Comparison of ENCODE assay signal across 21 cellular contexts in genomic region chr2:159010963-159011362, GRCh38. TPM values are rescaled to one million over a fixed set of nuclear protein-coding genes. Genes with fewer than 3 reads are reported as not detected.
DNase-seq lines count a peak whose midpoint lies in the region; ATAC-seq and TF ChIP-seq lines count a peak whose summit lies in the region.
"Had no signal": no experiment of that assay in that cellular context is flagged by ENCODE, and none has a peak within 500 bp of the region (broad histone marks: within the 10 kb centered on the region; RNA-seq: fewer than 3 reads in every experiment).

No MANE protein-coding gene starts in this region.

- peaks cover 4 to 9% of the 10 kb centered on the region in 2 donors for H3K9me3 Mint-ChIP-seq in activated T-cell treated with anti-CD3 and anti-CD28 coated beads, Interleukin-2, amount 50 U/mL, for 72 hours
- H3K9me3 Mint-ChIP-seq in activated T-helper 17 cell treated with anti-CD3 and anti-CD28 coated beads, Interleukin-2, amount 50 U/mL, for 72 hours = peaks cover 15% of the 10 kb centered on the region
- peaks cover 15% of the 10 kb centered on the region for H3K9me3 Mint-ChIP-seq in type B pancreatic cell
- H3K9me3 Mint-ChIP-seq in activated CD8-positive, alpha-beta T cell treated with anti-CD3 and anti-CD28 coated beads for 36 hours = peaks cover 15% of the 10 kb centered on the region

- H3K36me3 Mint-ChIP-seq in activated T-cell treated with anti-CD3 and anti-CD28 coated beads, Interleukin-2, amount 50 U/mL, for 72 hours (ENCODE audit: insufficient read depth in 2 of 2) = peaks cover 6 to 8% of the 10 kb centered on the region in 2 donors
- H3K36me3 Mint-ChIP-seq in activated T-helper 17 cell treated with anti-CD3 and anti-CD28 coated beads, Interleukin-2, amount 50 U/mL, for 72 hours (ENCODE audit: low read depth) = no peaks in the 10 kb centered on the region
- peaks cover 68% of the 10 kb centered on the region for H3K36me3 Mint-ChIP-seq in type B pancreatic cell
- H3K36me3 Mint-ChIP-seq in activated CD8-positive, alpha-beta T cell treated with anti-CD3 and anti-CD28 coated beads for 36 hours (ENCODE audit: low read depth) = no peaks in the 10 kb centered on the region

- CTCF ChIA-PET in activated CD8-positive, alpha-beta T cell treated with anti-CD3 and anti-CD28 coated beads for 36 hours (lab: Charles Lee) = no interaction called here

- H3K27me3 Mint-ChIP-seq in activated T-cell treated with anti-CD3 and anti-CD28 coated beads, Interleukin-2, amount 50 U/mL, for 72 hours (ENCODE audit: low read depth) = no peaks in the 10 kb centered on the region
- H3K27me3 Mint-ChIP-seq in activated T-helper 17 cell treated with anti-CD3 and anti-CD28 coated beads, Interleukin-2, amount 50 U/mL, for 72 hours = no peaks in the 10 kb centered on the region
- H3K27me3 Mint-ChIP-seq in type B pancreatic cell = no peaks in the 10 kb centered on the region
- peaks cover 3% of the 10 kb centered on the region for H3K27me3 Mint-ChIP-seq in activated CD8-positive, alpha-beta T cell treated with anti-CD3 and anti-CD28 coated beads for 36 hours

- TF ChIP-seq CTCF in fibroblast of mammary gland (conservative IDR thresholded peaks at IDR 0.05; ENCODE audit: control insufficient read depth, insufficient read depth, low read depth, low read length) (no peak), type B pancreatic cell (conservative IDR thresholded peaks at IDR 0.05) (no peak), GM20000 (IDR thresholded peaks at IDR 0.05; ENCODE audit: extremely low read depth, missing control alignments) (no peak)
- TF ChIP-seq CTCF in activated CD8-positive, alpha-beta T cell treated with anti-CD3 and anti-CD28 coated beads for 36 hours (IDR thresholded peaks at IDR 0.05) = no peak

- H3K4me1 Mint-ChIP-seq in activated T-cell treated with anti-CD3 and anti-CD28 coated beads, Interleukin-2, amount 50 U/mL, for 72 hours (ENCODE audit: low read depth) = peaks cover 16% of the 10 kb centered on the region
- peaks cover 18% of the 10 kb centered on the region for H3K4me1 Mint-ChIP-seq in activated T-helper 17 cell treated with anti-CD3 and anti-CD28 coated beads, Interleukin-2, amount 50 U/mL, for 72 hours
- H3K4me1 Mint-ChIP-seq in type B pancreatic cell (ENCODE audit: unreplicated experiment) = peaks cover 20% of the 10 kb centered on the region
- peaks cover 3% of the 10 kb centered on the region for H3K4me1 Mint-ChIP-seq in activated CD8-positive, alpha-beta T cell treated with anti-CD3 and anti-CD28 coated beads for 36 hours (ENCODE audit: low read depth)
- H3K4me1 Mint-ChIP-seq: memory B cell; naive thymus-derived CD8-positive, alpha-beta T cell had no signal

- intact Hi-C loops in activated CD8-positive, alpha-beta T cell treated with anti-CD3 and anti-CD28 coated beads for 36 hours (cut with micrococcal nuclease) = no loop called here

- peak overlapping the region in 1 of 2 donors; percentile 14 for H3K4me3 Mint-ChIP-seq in activated T-cell treated with anti-CD3 and anti-CD28 coated beads, Interleukin-2, amount 50 U/mL, for 72 hours
- peak overlapping the region; percentile 15 for H3K4me3 Mint-ChIP-seq in activated T-helper 17 cell treated with anti-CD3 and anti-CD28 coated beads, Interleukin-2, amount 50 U/mL, for 72 hours
- H3K4me3 Mint-ChIP-seq in type B pancreatic cell = no peak overlapping the region
- no peak overlapping the region for H3K4me3 Mint-ChIP-seq in activated CD8-positive, alpha-beta T cell treated with anti-CD3 and anti-CD28 coated beads for 36 hours
- H3K4me3 Mint-ChIP-seq: memory B cell; naive thymus-derived CD8-positive, alpha-beta T cell had no signal

- H3K4me3 ChIP-seq in fibroblast of mammary gland (ENCODE audit: control insufficient read depth, low read depth, low read length) = no peak overlapping the region
- H3K4me3 ChIP-seq: esophagus squamous epithelium, hepatocyte, SJCRH30 had no signal

- H3K27ac Mint-ChIP-seq in activated T-cell treated with anti-CD3 and anti-CD28 coated beads, Interleukin-2, amount 50 U/mL, for 72 hours = peak overlapping the region; percentile 58
- peak overlapping the region; percentile 83 for H3K27ac Mint-ChIP-seq in activated T-helper 17 cell treated with anti-CD3 and anti-CD28 coated beads, Interleukin-2, amount 50 U/mL, for 72 hours
- peak overlapping the region; percentile 24 for H3K27ac Mint-ChIP-seq in type B pancreatic cell
- no peak overlapping the region for H3K27ac Mint-ChIP-seq in activated CD8-positive, alpha-beta T cell treated with anti-CD3 and anti-CD28 coated beads for 36 hours
- H3K27ac Mint-ChIP-seq: memory B cell; naive thymus-derived CD8-positive, alpha-beta T cell had no signal

- ATAC-seq in activated T-cell treated with anti-CD3 and anti-CD28 coated beads, Interleukin-2, amount 50 U/mL, for 72 hours (replicated peaks in 1 of 2) = peak; percentile 84 to 91
- peak; percentile 90 for ATAC-seq in activated T-helper 17 cell treated with anti-CD3 and anti-CD28 coated beads, Interleukin-2, amount 50 U/mL, for 72 hours (replicated peaks)
- no peak for ATAC-seq in HG03469 (IDR thresholded peaks at IDR 0.05; ENCODE audit: unreplicated experiment)
- ATAC-seq in activated CD8-positive, alpha-beta T cell treated with anti-CD3 and anti-CD28 coated beads for 36 hours = no peak
- ATAC-seq: naive thymus-derived CD8-positive, alpha-beta T cell had no signal

- no peak for DNase-seq in activated T-cell treated with anti-CD3 and anti-CD28 coated beads, Interleukin-2, amount 50 U/mL, for 72 hours
- DNase-seq in activated T-cell treated with anti-CD3 and anti-CD28 coated beads for 4 hours (no peak), fibroblast of mammary gland (ENCODE audit: low read depth) (peak; percentile 51), type B pancreatic cell (ENCODE audit: extremely low spot score, unreplicated experiment) (no peak), GM20000 (ENCODE audit: low spot score) (no peak)
- DNase-seq in activated CD8-positive, alpha-beta T cell treated with anti-CD3 and anti-CD28 coated beads for 36 hours = no peak
- DNase-seq: activated naive CD4-positive, alpha-beta T cell treated with Interleukin-2 at 50 U/mL for 16 hours; esophagus squamous epithelium; GF-D8; KG1; naive thymus-derived CD8-positive, alpha-beta T cell; NCI-H1092; NCI-H2081 treated with DMSO at 0.1 percent for 48 hours; NCI-H510A treated with DMSO at 0.1 percent for 48 hours; small intestine; T1000 had no signal

- POLR2A ChIA-PET in activated CD8-positive, alpha-beta T cell treated with anti-CD3 and anti-CD28 coated beads for 36 hours (lab: Charles Lee) = no interaction called here

RNA-seq across cellular contexts. Expression of gene TANC1, which starts 42.5 kb away (rescaled TPM):
- total RNA-seq in activated T-cell treated with anti-CD3 and anti-CD28 coated beads, Interleukin-2, amount 50 U/mL, for 72 hours = 1 to 10 TPM in 1 of 2 donors, under 1 TPM in 1; 0.35 to 1.6 TPM
- total RNA-seq in activated T-helper 17 cell treated with anti-CD3 and anti-CD28 coated beads, Interleukin-2, amount 50 U/mL, for 72 hours = 1 to 10 TPM; 1.4 to 1.7 TPM
- 56.9 and 138 TPM in 2 replicates for total RNA-seq in type B pancreatic cell (ENCODE audit: low replicate concordance)
- under 1 TPM; 0.70 to 0.92 TPM for total RNA-seq in activated CD8-positive, alpha-beta T cell treated with anti-CD3 and anti-CD28 coated beads for 36 hours

Comparison
In these comparisons a context has a peak if more than half of its experiments do, and no peak if none do; other contexts are left out.
1. ATAC-seq: peak in activated T-cell treated with anti-CD3 and anti-CD28 coated beads, Interleukin-2, amount 50 U/mL, for 72 hours (2 of 2) and activated T-helper 17 cell treated with anti-CD3 and anti-CD28 coated beads, Interleukin-2, amount 50 U/mL, for 72 hours (single experiment); none in HG03469 (single experiment) and activated CD8-positive, alpha-beta T cell treated with anti-CD3 and anti-CD28 coated beads for 36 hours (single experiment).
2. RNA of gene TANC1, which starts 42.5 kb away (total RNA-seq): 56.9 to 138 TPM in type B pancreatic cell; 1.4 to 1.7 TPM in activated T-helper 17 cell treated with anti-CD3 and anti-CD28 coated beads, Interleukin-2, amount 50 U/mL, for 72 hours, 0.35 to 1.6 TPM in activated T-cell treated with anti-CD3 and anti-CD28 coated beads, Interleukin-2, amount 50 U/mL, for 72 hours and 0.70 to 0.92 TPM in activated CD8-positive, alpha-beta T cell treated with anti-CD3 and anti-CD28 coated beads for 36 hours; every median in the first group is over 10 times any median in the second.